1 cellular context compared by ENCODE assay signal in genomic region chr2:120538691-120539420, GRCh38.
TF ChIP-seq lines count a peak whose summit lies in the region.

No MANE protein-coding gene starts in this region.

TF ChIP-seq in HepG2, 621 proteins besides CTCF, POLR2A, EP300 and RAD21 (continued from another document):
- TF ChIP-seq AFF4 (CRISPR knock-in tag; IDR thresholded peaks at IDR 0.05) (no peak), NFE2L2 (IDR thresholded peaks at IDR 0.05; ENCODE audit: low read length) (no peak), RNF2 (conservative IDR thresholded peaks at IDR 0.05; ENCODE audit: low read depth) (no peak), PBX3 (CRISPR knock-in tag; IDR thresholded peaks at IDR 0.05; ENCODE audit: borderline replicate concordance) (no peak), FOXA1 (IDR thresholded peaks at IDR 0.05) (no peak), FOXA1 (CRISPR knock-in tag; IDR thresholded peaks at IDR 0.05) (no peak), TBL1XR1 (IDR thresholded peaks at IDR 0.05; ENCODE audit: borderline replicate concordance, low read length, partially characterized antibody) (no peak), NR1H2 (CRISPR knock-in tag; IDR thresholded peaks at IDR 0.05; ENCODE audit: borderline replicate concordance, low read depth) (no peak), THAP9 (CRISPR knock-in tag; IDR thresholded peaks at IDR 0.05; ENCODE audit: borderline replicate concordance) (0 out of 2 replicates have a peak, but pooled peaks have one; percentile 8), ZNF709 (CRISPR knock-in tag; IDR thresholded peaks at IDR 0.05) (0 out of 2 replicates have a peak, but pooled peaks have one; percentile 76), TFAP4 (IDR thresholded peaks at IDR 0.05; ENCODE audit: borderline replicate concordance, low read depth) (no peak), NFE2 (CRISPR knock-in tag; IDR thresholded peaks at IDR 0.05) (no peak), MTA1 (CRISPR knock-in tag; IDR thresholded peaks at IDR 0.05; ENCODE audit: borderline replicate concordance) (no peak), MYC (CRISPR knock-in tag; IDR thresholded peaks at IDR 0.05; ENCODE audit: borderline replicate concordance) (peak; percentile 62), ETV5 (CRISPR knock-in tag; IDR thresholded peaks at IDR 0.05; ENCODE audit: borderline replicate concordance) (no peak; the same call in 1 of the 2 replicates), ZNF746 (CRISPR knock-in tag; IDR thresholded peaks at IDR 0.05) (peak; percentile 38; the same call in 1 of the 2 replicates), MLLT10 (CRISPR knock-in tag; IDR thresholded peaks at IDR 0.05) (no peak), CBX2 (IDR thresholded peaks at IDR 0.05; ENCODE audit: low read depth, low read length) (no peak), CBX2 (CRISPR knock-in tag; IDR thresholded peaks at IDR 0.05; ENCODE audit: low read depth) (no peak), ZBTB26 (CRISPR knock-in tag; IDR thresholded peaks at IDR 0.05; ENCODE audit: borderline replicate concordance) (no peak), ATAD3A (CRISPR knock-in tag; IDR thresholded peaks at IDR 0.05) (no peak), PTBP1 (IDR thresholded peaks at IDR 0.05; ENCODE audit: low read depth, low read length, poor library complexity, severe bottlenecking) (no peak), ZNF776 (CRISPR knock-in tag; IDR thresholded peaks at IDR 0.05) (no peak), ZNF367 (CRISPR knock-in tag; IDR thresholded peaks at IDR 0.05; ENCODE audit: borderline replicate concordance) (no peak), MTERF4 (CRISPR knock-in tag; IDR thresholded peaks at IDR 0.05) (peak; percentile 74; the same call in 1 of the 2 replicates), ZBTB33 (CRISPR knock-in tag; IDR thresholded peaks at IDR 0.05) (no peak), ZNF224 (CRISPR knock-in tag; IDR thresholded peaks at IDR 0.05) (no peak), CHCHD3 (CRISPR knock-in tag; IDR thresholded peaks at IDR 0.05) (no peak), CBX5 (CRISPR knock-in tag; IDR thresholded peaks at IDR 0.05; ENCODE audit: borderline replicate concordance) (no peak), ZBED4 (CRISPR knock-in tag; IDR thresholded peaks at IDR 0.05; ENCODE audit: borderline replicate concordance) (no peak), IKZF5 (CRISPR knock-in tag; IDR thresholded peaks at IDR 0.05) (no peak), PCBP1 (IDR thresholded peaks at IDR 0.05; ENCODE audit: borderline replicate concordance, low read depth, low read length) (no peak), GTF3A (CRISPR knock-in tag; conservative IDR thresholded peaks at IDR 0.05) (0 out of 2 replicates have a peak, but pooled peaks have one; percentile 63), SMYD3 (CRISPR knock-in tag; IDR thresholded peaks at IDR 0.05) (no peak), ZNF879 (CRISPR knock-in tag; IDR thresholded peaks at IDR 0.05) (no peak), BRCA1 (CRISPR knock-in tag; IDR thresholded peaks at IDR 0.05) (no peak), NR2F2 (IDR thresholded peaks at IDR 0.05; ENCODE audit: borderline replicate concordance, low read depth) (no peak), PAX8 (CRISPR knock-in tag; IDR thresholded peaks at IDR 0.05; ENCODE audit: borderline replicate concordance) (0 out of 2 replicates have a peak, but pooled peaks have one; percentile 47), ZSCAN29 (CRISPR knock-in tag; conservative IDR thresholded peaks at IDR 0.05) (0 out of 2 replicates have a peak, but pooled peaks have one; percentile 41), ZKSCAN8 (CRISPR knock-in tag; IDR thresholded peaks at IDR 0.05; ENCODE audit: borderline replicate concordance) (no peak), ELF4 (CRISPR knock-in tag; IDR thresholded peaks at IDR 0.05; ENCODE audit: borderline replicate concordance) (no peak), ZNF7 (CRISPR knock-in tag; IDR thresholded peaks at IDR 0.05) (no peak)
